ENCODE assay signal across 1 cellular context in the genomic region with DNA sequence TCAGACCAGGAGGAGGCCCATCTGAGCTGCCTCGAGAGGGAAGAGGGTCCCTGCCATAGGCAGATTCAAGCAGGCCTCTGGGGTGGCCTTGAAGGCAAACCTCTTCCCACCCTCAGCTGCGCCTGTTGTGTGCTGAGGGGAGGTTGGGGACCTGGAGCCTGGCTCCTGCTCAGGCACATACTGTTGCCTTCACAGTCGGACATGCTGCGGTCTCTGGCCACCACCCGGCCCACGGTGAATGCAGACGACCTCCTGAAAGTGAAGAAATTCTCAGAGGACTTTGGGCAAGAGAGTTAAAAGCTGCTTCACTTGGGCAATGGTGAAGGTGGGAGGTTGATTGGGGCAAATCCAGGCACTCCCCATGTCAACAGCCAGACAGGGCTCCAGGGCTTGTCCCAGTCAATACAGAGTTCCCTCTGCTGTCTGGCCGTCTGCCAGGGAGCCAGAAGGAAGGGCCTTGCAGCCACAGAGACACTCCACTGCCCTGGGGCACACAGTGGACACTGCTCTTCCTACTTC.
TF ChIP-seq lines count a peak whose summit lies in the region.

No MANE protein-coding gene starts in this region.

TF ChIP-seq in GM23338, 12 proteins besides CTCF, POLR2A, EP300 and RAD21 (continued from another document):
- TF ChIP-seq, protein P1, sequence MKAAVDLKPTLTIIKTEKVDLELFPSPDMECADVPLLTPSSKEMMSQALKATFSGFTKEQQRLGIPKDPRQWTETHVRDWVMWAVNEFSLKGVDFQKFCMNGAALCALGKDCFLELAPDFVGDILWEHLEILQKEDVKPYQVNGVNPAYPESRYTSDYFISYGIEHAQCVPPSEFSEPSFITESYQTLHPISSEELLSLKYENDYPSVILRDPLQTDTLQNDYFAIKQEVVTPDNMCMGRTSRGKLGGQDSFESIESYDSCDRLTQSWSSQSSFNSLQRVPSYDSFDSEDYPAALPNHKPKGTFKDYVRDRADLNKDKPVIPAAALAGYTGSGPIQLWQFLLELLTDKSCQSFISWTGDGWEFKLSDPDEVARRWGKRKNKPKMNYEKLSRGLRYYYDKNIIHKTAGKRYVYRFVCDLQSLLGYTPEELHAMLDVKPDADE (IDR thresholded peaks at IDR 0.05): no peak
- TF ChIP-seq, protein P2, sequence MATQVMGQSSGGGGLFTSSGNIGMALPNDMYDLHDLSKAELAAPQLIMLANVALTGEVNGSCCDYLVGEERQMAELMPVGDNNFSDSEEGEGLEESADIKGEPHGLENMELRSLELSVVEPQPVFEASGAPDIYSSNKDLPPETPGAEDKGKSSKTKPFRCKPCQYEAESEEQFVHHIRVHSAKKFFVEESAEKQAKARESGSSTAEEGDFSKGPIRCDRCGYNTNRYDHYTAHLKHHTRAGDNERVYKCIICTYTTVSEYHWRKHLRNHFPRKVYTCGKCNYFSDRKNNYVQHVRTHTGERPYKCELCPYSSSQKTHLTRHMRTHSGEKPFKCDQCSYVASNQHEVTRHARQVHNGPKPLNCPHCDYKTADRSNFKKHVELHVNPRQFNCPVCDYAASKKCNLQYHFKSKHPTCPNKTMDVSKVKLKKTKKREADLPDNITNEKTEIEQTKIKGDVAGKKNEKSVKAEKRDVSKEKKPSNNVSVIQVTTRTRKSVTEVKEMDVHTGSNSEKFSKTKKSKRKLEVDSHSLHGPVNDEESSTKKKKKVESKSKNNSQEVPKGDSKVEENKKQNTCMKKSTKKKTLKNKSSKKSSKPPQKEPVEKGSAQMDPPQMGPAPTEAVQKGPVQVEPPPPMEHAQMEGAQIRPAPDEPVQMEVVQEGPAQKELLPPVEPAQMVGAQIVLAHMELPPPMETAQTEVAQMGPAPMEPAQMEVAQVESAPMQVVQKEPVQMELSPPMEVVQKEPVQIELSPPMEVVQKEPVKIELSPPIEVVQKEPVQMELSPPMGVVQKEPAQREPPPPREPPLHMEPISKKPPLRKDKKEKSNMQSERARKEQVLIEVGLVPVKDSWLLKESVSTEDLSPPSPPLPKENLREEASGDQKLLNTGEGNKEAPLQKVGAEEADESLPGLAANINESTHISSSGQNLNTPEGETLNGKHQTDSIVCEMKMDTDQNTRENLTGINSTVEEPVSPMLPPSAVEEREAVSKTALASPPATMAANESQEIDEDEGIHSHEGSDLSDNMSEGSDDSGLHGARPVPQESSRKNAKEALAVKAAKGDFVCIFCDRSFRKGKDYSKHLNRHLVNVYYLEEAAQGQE (IDR thresholded peaks at IDR 0.05; ENCODE audit: unreplicated experiment): no peak
- TF ChIP-seq ZNF331 (CRISPR knock-in tag; IDR thresholded peaks at IDR 0.05; ENCODE audit: low read depth) (no peak), EZH2phosphoT487 (IDR thresholded peaks at IDR 0.05; ENCODE audit: unreplicated experiment) (no peak), CREB1 (CRISPR knock-in tag; IDR thresholded peaks at IDR 0.05; ENCODE audit: low read depth) (no peak), POLR2AphosphoS5 (IDR thresholded peaks at IDR 0.05; ENCODE audit: low read depth) (no peak), STAT1 (IDR thresholded peaks at IDR 0.05; ENCODE audit: unreplicated experiment) (no peak), NANOG (IDR thresholded peaks at IDR 0.05; ENCODE audit: borderline replicate concordance) (no peak), ZNF114 (CRISPR knock-in tag; IDR thresholded peaks at IDR 0.05) (no peak)
- TF ChIP-seq, protein P3, sequence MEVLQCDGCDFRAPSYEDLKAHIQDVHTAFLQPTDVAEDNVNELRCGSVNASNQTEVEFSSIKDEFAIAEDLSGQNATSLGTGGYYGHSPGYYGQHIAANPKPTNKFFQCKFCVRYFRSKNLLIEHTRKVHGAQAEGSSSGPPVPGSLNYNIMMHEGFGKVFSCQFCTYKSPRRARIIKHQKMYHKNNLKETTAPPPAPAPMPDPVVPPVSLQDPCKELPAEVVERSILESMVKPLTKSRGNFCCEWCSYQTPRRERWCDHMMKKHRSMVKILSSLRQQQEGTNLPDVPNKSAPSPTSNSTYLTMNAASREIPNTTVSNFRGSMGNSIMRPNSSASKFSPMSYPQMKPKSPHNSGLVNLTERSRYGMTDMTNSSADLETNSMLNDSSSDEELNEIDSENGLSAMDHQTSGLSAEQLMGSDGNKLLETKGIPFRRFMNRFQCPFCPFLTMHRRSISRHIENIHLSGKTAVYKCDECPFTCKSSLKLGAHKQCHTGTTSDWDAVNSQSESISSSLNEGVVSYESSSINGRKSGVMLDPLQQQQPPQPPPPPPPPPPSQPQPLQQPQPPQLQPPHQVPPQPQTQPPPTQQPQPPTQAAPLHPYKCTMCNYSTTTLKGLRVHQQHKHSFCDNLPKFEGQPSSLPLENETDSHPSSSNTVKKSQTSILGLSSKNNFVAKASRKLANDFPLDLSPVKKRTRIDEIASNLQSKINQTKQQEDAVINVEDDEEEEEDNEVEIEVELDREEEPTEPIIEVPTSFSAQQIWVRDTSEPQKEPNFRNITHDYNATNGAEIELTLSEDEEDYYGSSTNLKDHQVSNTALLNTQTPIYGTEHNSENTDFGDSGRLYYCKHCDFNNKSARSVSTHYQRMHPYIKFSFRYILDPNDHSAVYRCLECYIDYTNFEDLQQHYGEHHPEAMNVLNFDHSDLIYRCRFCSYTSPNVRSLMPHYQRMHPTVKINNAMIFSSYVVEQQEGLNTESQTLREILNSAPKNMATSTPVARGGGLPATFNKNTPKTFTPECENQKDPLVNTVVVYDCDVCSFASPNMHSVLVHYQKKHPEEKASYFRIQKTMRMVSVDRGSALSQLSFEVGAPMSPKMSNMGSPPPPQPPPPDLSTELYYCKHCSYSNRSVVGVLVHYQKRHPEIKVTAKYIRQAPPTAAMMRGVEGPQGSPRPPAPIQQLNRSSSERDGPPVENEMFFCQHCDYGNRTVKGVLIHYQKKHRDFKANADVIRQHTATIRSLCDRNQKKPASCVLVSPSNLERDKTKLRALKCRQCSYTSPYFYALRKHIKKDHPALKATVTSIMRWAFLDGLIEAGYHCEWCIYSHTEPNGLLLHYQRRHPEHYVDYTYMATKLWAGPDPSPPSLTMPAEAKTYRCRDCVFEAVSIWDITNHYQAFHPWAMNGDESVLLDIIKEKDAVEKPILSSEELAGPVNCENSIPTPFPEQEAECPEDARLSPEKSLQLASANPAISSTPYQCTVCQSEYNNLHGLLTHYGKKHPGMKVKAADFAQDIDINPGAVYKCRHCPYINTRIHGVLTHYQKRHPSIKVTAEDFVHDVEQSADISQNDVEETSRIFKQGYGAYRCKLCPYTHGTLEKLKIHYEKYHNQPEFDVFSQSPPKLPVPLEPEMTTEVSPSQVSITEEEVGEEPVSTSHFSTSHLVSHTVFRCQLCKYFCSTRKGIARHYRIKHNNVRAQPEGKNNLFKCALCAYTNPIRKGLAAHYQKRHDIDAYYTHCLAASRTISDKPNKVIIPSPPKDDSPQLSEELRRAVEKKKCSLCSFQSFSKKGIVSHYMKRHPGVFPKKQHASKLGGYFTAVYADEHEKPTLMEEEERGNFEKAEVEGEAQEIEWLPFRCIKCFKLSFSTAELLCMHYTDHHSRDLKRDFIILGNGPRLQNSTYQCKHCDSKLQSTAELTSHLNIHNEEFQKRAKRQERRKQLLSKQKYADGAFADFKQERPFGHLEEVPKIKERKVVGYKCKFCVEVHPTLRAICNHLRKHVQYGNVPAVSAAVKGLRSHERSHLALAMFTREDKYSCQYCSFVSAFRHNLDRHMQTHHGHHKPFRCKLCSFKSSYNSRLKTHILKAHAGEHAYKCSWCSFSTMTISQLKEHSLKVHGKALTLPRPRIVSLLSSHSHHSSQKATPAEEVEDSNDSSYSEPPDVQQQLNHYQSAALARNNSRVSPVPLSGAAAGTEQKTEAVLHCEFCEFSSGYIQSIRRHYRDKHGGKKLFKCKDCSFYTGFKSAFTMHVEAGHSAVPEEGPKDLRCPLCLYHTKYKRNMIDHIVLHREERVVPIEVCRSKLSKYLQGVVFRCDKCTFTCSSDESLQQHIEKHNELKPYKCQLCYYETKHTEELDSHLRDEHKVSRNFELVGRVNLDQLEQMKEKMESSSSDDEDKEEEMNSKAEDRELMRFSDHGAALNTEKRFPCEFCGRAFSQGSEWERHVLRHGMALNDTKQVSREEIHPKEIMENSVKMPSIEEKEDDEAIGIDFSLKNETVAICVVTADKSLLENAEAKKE (CRISPR knock-in tag; IDR thresholded peaks at IDR 0.05): no peak
